Comparison of ENCODE assay signal across 8 cellular contexts in genomic region chr13:46051958-46052313, GRCh38. TPM values are rescaled to one million over a fixed set of nuclear protein-coding genes. Genes with fewer than 3 reads are reported as not detected.
DNase-seq lines count a peak whose midpoint lies in the region; ATAC-seq and TF ChIP-seq lines count a peak whose summit lies in the region.

No MANE protein-coding gene starts in this region.

- H3K36me3 ChIP-seq in PC-3 (ENCODE audit: low read depth, low read length): no peaks in the 10 kb centered on the region

- no peaks in the 10 kb centered on the region for H3K9me2 ChIP-seq in PC-3 (replicated peaks; ENCODE audit: low read length)

- POLR2A ChIA-PET in PC-3 (lab: Charles Lee; ENCODE audit: unreplicated experiment): no interaction called here

- BruUV-seq in PC-3 (replicated peaks; lab: Mats Ljungman, UMichigan): TSS peak; percentile 54

- no peaks in the 10 kb centered on the region for H3K9me3 Mint-ChIP-seq in osteocyte (ENCODE audit: unreplicated experiment)

- TF ChIP-seq CTCF in PC-3 (conservative IDR thresholded peaks at IDR 0.05; ENCODE audit: low read depth, low read length): no peak
- TF ChIP-seq CTCF in osteocyte (IDR thresholded peaks at IDR 0.05): no peak

- intact Hi-C loops in PC-3 (cut with micrococcal nuclease): loop anchor here (5.0 kb wide), 1 partner anchor 75 kb away; no protein-coding TSS in a partner anchor

- peaks cover 2% of the 10 kb centered on the region for H3K36me3 Mint-ChIP-seq in osteocyte (ENCODE audit: unreplicated experiment)

- H3K4me3 Mint-ChIP-seq in osteocyte (ENCODE audit: unreplicated experiment): peak overlapping the region; percentile 94

- peak overlapping the region; percentile 45; the same call in 1 of the 2 replicates for H3K27ac ChIP-seq in PC-3 (ENCODE audit: low read length)

- no peaks in the 10 kb centered on the region for H3F3A ChIP-seq in PC-3 (ENCODE audit: low read length, unreplicated experiment)

- H3K9me3 ChIP-seq in PC-3 (ENCODE audit: low read length): no peaks in the 10 kb centered on the region

- peaks cover 36% of the 10 kb centered on the region for H3K4me1 Mint-ChIP-seq in osteocyte (ENCODE audit: unreplicated experiment)

- H3K4me2 ChIP-seq in PC-3 (ENCODE audit: low read length): peak overlapping the region; percentile 79

- peak overlapping the region; percentile 99 for H3K27ac Mint-ChIP-seq in osteocyte (ENCODE audit: unreplicated experiment)

- DNase-seq in NCI-H82 treated with DMSO at 0.1 percent for 48 hours (lab: John Stamatoyannopoulos, UW; ENCODE audit: unreplicated experiment): peak; percentile 33
- no peak for DNase-seq in NCI-H82 (lab: John Stamatoyannopoulos, UW)
- no peak for DNase-seq in PC-3
- DNase-seq in osteocyte (ENCODE audit: extremely low spot score, unreplicated experiment): no peak
- DNase-seq in amniotic stem cell (lab: John Stamatoyannopoulos, UW): no peak
- no peak for DNase-seq in medulla oblongata (ENCODE audit: extremely low spot score)

- peak overlapping the region; percentile 97; the same call in 1 of the 2 replicates for H2AFZ ChIP-seq in PC-3 (ENCODE audit: low read length)

- CTCF ChIA-PET in PC-3 (lab: Charles Lee): no interaction called here

- peak overlapping the region; percentile 98 for H3K4me3 ChIP-seq in PC-3 (ENCODE audit: low read length)

- H3K27me3 ChIP-seq in PC-3 (ENCODE audit: low read length): no peaks in the 10 kb centered on the region

- H3K79me2 ChIP-seq in PC-3 (ENCODE audit: low read length): peaks cover 54% of the 10 kb centered on the region

- peaks cover 12% of the 10 kb centered on the region for H3K27me3 Mint-ChIP-seq in osteocyte (ENCODE audit: unreplicated experiment)

- peaks cover 10% of the 10 kb centered on the region; the same call in 1 of the 2 replicates for H4K20me1 ChIP-seq in PC-3 (ENCODE audit: low read length)

- peaks cover 18% of the 10 kb centered on the region; the same call in 1 of the 2 replicates for H3K4me1 ChIP-seq in PC-3 (ENCODE audit: insufficient read depth, low read length)

- ATAC-seq in PC-3: no peak; the same call in 1 of the 2 replicates
- ATAC-seq in esophagus mucosa: peak; percentile 14
- no peak for ATAC-seq in HG03039 (IDR thresholded peaks at IDR 0.05; ENCODE audit: unreplicated experiment)

- H3K9ac ChIP-seq in PC-3 (ENCODE audit: low read length): peak overlapping the region; percentile 93

RNA-seq across cellular contexts. Expression of gene ZC3H13, which starts 0.6 kb away (rescaled TPM):
- 9.5 and 14.0 TPM in 2 replicates for total RNA-seq in PC-3 (2014; rRNA removed)
- total RNA-seq in esophagus mucosa: 22.1 TPM
- 39.3 and 44.3 TPM in 2 replicates for total RNA-seq in osteocyte

RNA-seq across cellular contexts. Expression of gene CPB2, which starts 52.9 kb away (rescaled TPM):
- not detected in 2 replicates for total RNA-seq in PC-3 (2014; rRNA removed)
- total RNA-seq in esophagus mucosa: not detected
- not detected in 2 replicates for total RNA-seq in osteocyte
